20 cellular contexts compared by ENCODE assay signal in the genomic region with DNA sequence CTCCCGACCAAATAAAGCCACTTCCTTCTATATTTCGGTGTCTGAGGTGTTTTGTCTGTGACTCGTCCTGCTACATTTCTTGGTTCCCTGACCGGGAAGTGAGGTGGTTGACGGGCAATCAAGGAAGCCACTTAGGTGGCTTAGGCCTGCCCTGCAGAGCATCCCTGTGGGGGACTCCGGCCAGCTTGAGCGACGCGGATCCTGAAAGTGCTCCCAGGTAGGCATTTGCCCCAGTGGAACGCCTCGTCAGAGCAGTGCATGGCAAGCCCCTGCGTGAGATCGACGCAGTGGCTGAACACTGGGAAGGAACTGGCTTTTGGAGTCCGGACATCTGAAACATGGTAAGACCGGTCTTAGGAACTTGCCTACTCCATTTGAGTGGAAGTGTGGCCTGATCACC.
"Had no signal": no experiment of that assay in that cellular context is flagged by ENCODE, and none has a peak within 500 bp of the region (broad histone marks: within the 10 kb centered on the region; RNA-seq: fewer than 3 reads in every experiment).

No MANE protein-coding gene starts in this region.

- H3K27ac ChIP-seq: epithelial cell of prostate, esophagus squamous epithelium, gastroesophageal sphincter, left ventricle myocardium inferior, lower lobe of right lung, neutrophil, tibial nerve had no signal

- H3K36me3 ChIP-seq: esophagus squamous epithelium, gastroesophageal sphincter, left ventricle myocardium inferior, lower lobe of right lung, neutrophil, tibial nerve had no signal

- DNase-seq: effector memory CD8-positive, alpha-beta T cell; esophagus squamous epithelium; foreskin fibroblast; glutamatergic neuron; immature natural killer cell; left cardiac atrium; left ventricle myocardium inferior; lower lobe of right lung; midbrain; naive B cell; right cardiac atrium; stimulated activated CD4-positive, alpha-beta T cell treated with anti-CD3 and anti-CD28 coated beads, Interleukin-2, amount 100 ng/mL, for 48 hours; stimulated activated naive CD4-positive, alpha-beta T cell treated with Interleukin-2 at 50 U/mL for 16 hours had no signal

- H3K27me3 ChIP-seq: esophagus squamous epithelium, gastroesophageal sphincter, neutrophil, tibial nerve had no signal

- ATAC-seq: effector memory CD8-positive, alpha-beta T cell; gastroesophageal sphincter; left cardiac atrium; lower lobe of right lung; right cardiac atrium had no signal

- H3K4me1 ChIP-seq: esophagus squamous epithelium, lower lobe of right lung had no signal

- H3K36me3 Mint-ChIP-seq: immature natural killer cell, memory B cell had no signal

- H3K4me3 ChIP-seq: esophagus squamous epithelium, gastroesophageal sphincter, left ventricle myocardium inferior, lower lobe of right lung, tibial nerve had no signal

- H3K4me3 Mint-ChIP-seq: dendritic cell treated with granulocyte-macrophage colony-stimulating factor and Interleukin-4, amounts not matched to agents 40 ng/mL and 50 ng/mL, for 4 days; effector memory CD8-positive, alpha-beta T cell; immature natural killer cell; memory B cell; naive B cell; nephron had no signal

- H3K4me1 Mint-ChIP-seq: immature natural killer cell, memory B cell, naive B cell had no signal

- H3K27ac Mint-ChIP-seq: dendritic cell treated with granulocyte-macrophage colony-stimulating factor and Interleukin-4, amounts not matched to agents 40 ng/mL and 50 ng/mL, for 4 days; effector memory CD8-positive, alpha-beta T cell; immature natural killer cell; memory B cell; naive B cell had no signal

- H3K27me3 Mint-ChIP-seq: dendritic cell treated with granulocyte-macrophage colony-stimulating factor and Interleukin-4, amounts not matched to agents 40 ng/mL and 50 ng/mL, for 4 days; effector memory CD8-positive, alpha-beta T cell; memory B cell; naive B cell had no signal
